8 cellular contexts compared by ENCODE assay signal in genomic region chr15:45279024-45279697, GRCh38. TPM values are rescaled to one million over a fixed set of nuclear protein-coding genes. Genes with fewer than 3 reads are reported as not detected.
A peak's percentile ranks its signal among the peaks of the same experiment; 100 is the strongest.
DNase-seq lines count a peak whose midpoint lies in the region; FAIRE-seq and TF ChIP-seq lines count a peak whose summit lies in the region.

No MANE protein-coding gene starts in this region.

- peak; percentile 98 for FAIRE-seq in frontal cortex (lab: Jason Lieb, UNC)

- DNase-seq in GM04503 (ENCODE audit: low read depth) (peak; percentile 89), HFF-Myc (ENCODE audit: extremely low read depth, low read depth) (peak; percentile 86), MV-4-11 (lab: John Stamatoyannopoulos, UW) (peak; percentile 97), SJSA1 (ENCODE audit: low read depth in 1 of 2, low spot score in 2 of 2) (peak; percentile 83 to 92), frontal cortex (ENCODE audit: low spot score in 2 of 2) (peak; percentile 84 to 95), stromal cell of bone marrow (ENCODE audit: low read depth) (peak; percentile 96)
- peak; percentile 96 for DNase-seq in activated naive CD4-positive, alpha-beta T cell treated with anti-CD3 and anti-CD28 coated beads for 36 hours

- TF ChIP-seq CTCF in HFF-Myc (IDR thresholded peaks at IDR 0.05; ENCODE audit: low read depth, low read length, missing control alignments): no peak

- no peaks in the 10 kb centered on the region for H3K36me3 Mint-ChIP-seq in activated naive CD4-positive, alpha-beta T cell treated with anti-CD3 and anti-CD28 coated beads for 36 hours (ENCODE audit: low read depth)

- H3K9me3 Mint-ChIP-seq in activated naive CD4-positive, alpha-beta T cell treated with anti-CD3 and anti-CD28 coated beads for 36 hours: no peaks in the 10 kb centered on the region

- no peaks in the 10 kb centered on the region for H3K27me3 ChIP-seq in SJSA1 (replicated peaks)
- peaks cover 2% of the 10 kb centered on the region for H3K27me3 ChIP-seq in neuron (ENCODE audit: insufficient read depth, low read length)

- H3K27me3 Mint-ChIP-seq in activated naive CD4-positive, alpha-beta T cell treated with anti-CD3 and anti-CD28 coated beads for 36 hours (ENCODE audit: low read depth): no peaks in the 10 kb centered on the region

- H3K27ac Mint-ChIP-seq in activated naive CD4-positive, alpha-beta T cell treated with anti-CD3 and anti-CD28 coated beads for 36 hours: peak overlapping the region; percentile 52

- H2AFZ ChIP-seq in neuron (ENCODE audit: low read depth, low read length): no peak overlapping the region

- H3K4me1 ChIP-seq in SJSA1 (replicated peaks) (no peaks in the 10 kb centered on the region), neuron (ENCODE audit: insufficient read depth, low read length) (peaks cover 10% of the 10 kb centered on the region)

- H3K36me3 ChIP-seq in SJSA1 (no peaks in the 10 kb centered on the region), neuron (ENCODE audit: insufficient read depth, low read length) (no peaks in the 10 kb centered on the region)

- peak overlapping the region; percentile 16; the same call in 1 of the 2 replicates for H3K27ac ChIP-seq in SJSA1

- H3K9me3 ChIP-seq in SJSA1 (replicated peaks) (no peaks in the 10 kb centered on the region), neuron (ENCODE audit: low read length) (peaks cover 2% of the 10 kb centered on the region)

- H3K4me3 ChIP-seq in HFF-Myc (replicated peaks; ENCODE audit: low read depth, low read length) (peak overlapping the region; percentile 50), SJSA1 (peak overlapping the region; percentile 38), neuron (ENCODE audit: low read length) (peak overlapping the region; percentile 48)

- H3K4me3 Mint-ChIP-seq in activated naive CD4-positive, alpha-beta T cell treated with anti-CD3 and anti-CD28 coated beads for 36 hours: peak overlapping the region; percentile 81

- H3K4me1 Mint-ChIP-seq in activated naive CD4-positive, alpha-beta T cell treated with anti-CD3 and anti-CD28 coated beads for 36 hours (ENCODE audit: low read depth): peaks cover 17% of the 10 kb centered on the region

- CTCF ChIA-PET in activated naive CD4-positive, alpha-beta T cell treated with anti-CD3 and anti-CD28 coated beads for 36 hours (lab: Charles Lee): interaction anchor here (0.6 to 2.5 kb wide), 8 partner anchors 19 to 335 kb away, joined by 3 to 10 read pairs (median 3); no protein-coding TSS in a partner anchor

- intact Hi-C loops in activated naive CD4-positive, alpha-beta T cell treated with anti-CD3 and anti-CD28 coated beads for 36 hours (cut with micrococcal nuclease): loop anchor here (1.0 to 2.0 kb wide), 5 partner anchors 81 to 358 kb away; a partner anchor contains a TSS

RNA-seq across cellular contexts. Expression of gene SLC28A2, which starts 27.1 kb away (rescaled TPM):
- total RNA-seq in SJSA1 (2014; rRNA removed; shearing (Covaris generic)): not detected in 2 replicates
- not detected for total RNA-seq in activated naive CD4-positive, alpha-beta T cell treated with anti-CD3 and anti-CD28 coated beads for 36 hours
- not detected for total RNA-seq in frontal cortex

Comparison
In these comparisons a context has a peak if more than half of its experiments do, and no peak if none do; other contexts are left out.
1. Peak in every context shown above with its lines: DNase-seq, H3K4me3 ChIP-seq and H3K27ac ChIP-seq.